Comparison of ENCODE assay signal across 9 cellular contexts in genomic region chr12:128817115-128818015, GRCh38. TPM values are rescaled to one million over a fixed set of nuclear protein-coding genes. Genes with fewer than 3 reads are reported as not detected.
A peak's percentile ranks its signal among the peaks of the same experiment; 100 is the strongest.
DNase-seq lines count a peak whose midpoint lies in the region; ATAC-seq and TF ChIP-seq lines count a peak whose summit lies in the region.
"Had no signal": no experiment of that assay in that cellular context is flagged by ENCODE, and none has a peak within 500 bp of the region (broad histone marks: within the 10 kb centered on the region; RNA-seq: fewer than 3 reads in every experiment).

No MANE protein-coding gene starts in this region.

- H3K36me3 Mint-ChIP-seq in T-helper 2 cell treated with Interferon-gamma antibody and Interleukin-4, amounts not matched to agents 5 μg/mL and 100 μg/mL, for 36 hours (ENCODE audit: low read depth): peaks cover 31% of the 10 kb centered on the region
- H3K36me3 Mint-ChIP-seq in endothelial cell (ENCODE audit: low read depth, unreplicated experiment): peaks cover 19% of the 10 kb centered on the region

- H3K9ac ChIP-seq in skeletal muscle satellite cell (ENCODE audit: low read depth, low read length): peak overlapping the region; percentile 79

- peak; percentile 45 for ATAC-seq in GM18870 (IDR thresholded peaks at IDR 0.05; ENCODE audit: unreplicated experiment)
- peak; percentile 36 for ATAC-seq in HG03095 (IDR thresholded peaks at IDR 0.05; ENCODE audit: unreplicated experiment)
- ATAC-seq: HCT116 had no signal

- H3K4me1 Mint-ChIP-seq in T-helper 2 cell treated with Interferon-gamma antibody and Interleukin-4, amounts not matched to agents 5 μg/mL and 100 μg/mL, for 36 hours (ENCODE audit: low read depth): peaks cover 48% of the 10 kb centered on the region
- peaks cover 12% of the 10 kb centered on the region for H3K4me1 Mint-ChIP-seq in endothelial cell (ENCODE audit: unreplicated experiment)

- H3K36me3 ChIP-seq in skeletal muscle satellite cell (ENCODE audit: insufficient read depth, low read length): peaks cover 20% of the 10 kb centered on the region

- DNase-seq in AG08396 (ENCODE audit: low spot score) (peak; percentile 73), cardiac septum (ENCODE audit: low spot score) (peak; percentile 93), endothelial cell (ENCODE audit: low spot score) (no peak), NCI-H1092 treated with DMSO at 0.1 percent for 48 hours (lab: John Stamatoyannopoulos, UW) (no peak)
- DNase-seq in T-helper 2 cell treated with Interferon-gamma antibody and Interleukin-4, amounts not matched to agents 5 μg/mL and 100 μg/mL, for 36 hours (ENCODE audit: low spot score): no peak

- H3K4me1 ChIP-seq in skeletal muscle satellite cell (ENCODE audit: control insufficient read depth, insufficient read depth, low read length): peaks cover 90% of the 10 kb centered on the region

- intact Hi-C loops in cardiac septum (cut with DNase I): no loop called here

- no peaks in the 10 kb centered on the region for H3K27me3 ChIP-seq in skeletal muscle satellite cell (ENCODE audit: control insufficient read depth, insufficient read depth, low read length)

- no peaks in the 10 kb centered on the region for H3K27me3 Mint-ChIP-seq in T-helper 2 cell treated with Interferon-gamma antibody and Interleukin-4, amounts not matched to agents 5 μg/mL and 100 μg/mL, for 36 hours (ENCODE audit: low read depth)
- H3K27me3 Mint-ChIP-seq in endothelial cell (ENCODE audit: unreplicated experiment): peaks cover 6% of the 10 kb centered on the region

- H3K4me3 Mint-ChIP-seq in T-helper 2 cell treated with Interferon-gamma antibody and Interleukin-4, amounts not matched to agents 5 μg/mL and 100 μg/mL, for 36 hours: peak overlapping the region; percentile 9
- no peak overlapping the region for H3K4me3 Mint-ChIP-seq in endothelial cell (ENCODE audit: unreplicated experiment)

- H3K9me3 ChIP-seq in skeletal muscle satellite cell (replicated peaks; ENCODE audit: low read length): no peaks in the 10 kb centered on the region

- H3K4me2 ChIP-seq in skeletal muscle satellite cell (ENCODE audit: low read length): peak overlapping the region; percentile 70

- no peaks in the 10 kb centered on the region for H3K9me3 Mint-ChIP-seq in T-helper 2 cell treated with Interferon-gamma antibody and Interleukin-4, amounts not matched to agents 5 μg/mL and 100 μg/mL, for 36 hours
- peaks cover 19% of the 10 kb centered on the region for H3K9me3 Mint-ChIP-seq in endothelial cell (ENCODE audit: unreplicated experiment)

- H3K4me3 ChIP-seq in skeletal muscle satellite cell (ENCODE audit: low read length): peak overlapping the region; percentile 44

- peak overlapping the region; percentile 22 for H3K27ac Mint-ChIP-seq in T-helper 2 cell treated with Interferon-gamma antibody and Interleukin-4, amounts not matched to agents 5 μg/mL and 100 μg/mL, for 36 hours
- H3K27ac Mint-ChIP-seq in endothelial cell (ENCODE audit: unreplicated experiment): no peak overlapping the region

- no peak for TF ChIP-seq CTCF in endothelial cell (IDR thresholded peaks at IDR 0.05; ENCODE audit: unreplicated experiment)

RNA-seq across cellular contexts. Expression of gene SLC15A4, which starts 6.4 kb away (rescaled TPM):
- total RNA-seq in cardiac septum (15.8 TPM), endothelial cell (ENCODE audit: unreplicated experiment) (8.1 TPM)
- total RNA-seq in skeletal muscle satellite cell (2012; rRNA removed): 33.2 and 46.3 TPM in 2 replicates

RNA-seq across cellular contexts. Expression of gene GLT1D1, which starts 35.9 kb away (rescaled TPM):
- total RNA-seq in cardiac septum (1.1 TPM), endothelial cell (ENCODE audit: unreplicated experiment) (0.44 TPM)
- total RNA-seq in skeletal muscle satellite cell (2012; rRNA removed): not detected in 2 replicates

Comparison
In these comparisons a context has a peak if more than half of its experiments do, and no peak if none do; other contexts are left out.
1. DNase-seq: peak in AG08396 (single experiment) and cardiac septum (single experiment); none in T-helper 2 cell treated with Interferon-gamma antibody and Interleukin-4, amounts not matched to agents 5 μg/mL and 100 μg/mL, for 36 hours (single experiment), endothelial cell (single experiment) and NCI-H1092 treated with DMSO at 0.1 percent for 48 hours (single experiment).